In genomic region chr17:27376637-27377547, GRCh38 we compare ENCODE assay signal across 19 cellular contexts.
DNase-seq lines count a peak whose midpoint lies in the region; ATAC-seq, FAIRE-seq and TF ChIP-seq lines count a peak whose summit lies in the region.
"Had no signal": no experiment of that assay in that cellular context is flagged by ENCODE, and none has a peak within 500 bp of the region (broad histone marks: within the 10 kb centered on the region; RNA-seq: fewer than 3 reads in every experiment).

No MANE protein-coding gene starts in this region.

- intact Hi-C loops in Panc1 (cut with micrococcal nuclease; ENCODE audit: unreplicated experiment): no loop called here
- intact Hi-C loops in sciatic nerve (cut with DNase I): no loop called here
- intact Hi-C loops in activated CD4-positive, alpha-beta T cell treated with anti-CD3 and anti-CD28 coated beads for 36 hours (cut with DNase I, micrococcal nuclease): no loop called here

- no peak overlapping the region for H3K4me3 Mint-ChIP-seq in endodermal cell
- no peak overlapping the region for H3K4me3 Mint-ChIP-seq in activated CD4-positive, alpha-beta T cell treated with anti-CD3 and anti-CD28 coated beads for 36 hours
- H3K4me3 Mint-ChIP-seq: central memory CD8-positive, alpha-beta T cell; naive B cell had no signal

- POLR2A ChIA-PET in Panc1 (lab: Charles Lee): no interaction called here
- POLR2A ChIA-PET in activated CD4-positive, alpha-beta T cell treated with anti-CD3 and anti-CD28 coated beads for 36 hours (lab: Charles Lee): no interaction called here

- no peak for TF ChIP-seq POLR2A in H54 (IDR thresholded peaks at IDR 0.05; ENCODE audit: low read depth, low read length)

- no peak overlapping the region for H3K9ac ChIP-seq in endodermal cell (ENCODE audit: extremely low read depth, low read length, poor library complexity, severe bottlenecking)

- ATAC-seq in Panc1 (no peak), sciatic nerve (no peak)
- ATAC-seq in activated CD4-positive, alpha-beta T cell treated with anti-CD3 and anti-CD28 coated beads for 36 hours: no peak
- ATAC-seq: left cardiac atrium had no signal

- BruUV-seq in Panc1 (replicated peaks; lab: Mats Ljungman, UMichigan): no TSS peak

- CTCF ChIA-PET in Panc1 (lab: Charles Lee): no interaction called here
- CTCF ChIA-PET in activated CD4-positive, alpha-beta T cell treated with anti-CD3 and anti-CD28 coated beads for 36 hours (lab: Charles Lee): interaction anchor here (0.5 to 1.7 kb wide), 8 partner anchors 12 to 275 kb away, joined by 3 to 5 read pairs (median 4); no protein-coding TSS in a partner anchor

- H3K9me3 Mint-ChIP-seq in endodermal cell: peaks cover 42% of the 10 kb centered on the region
- peaks cover 11% of the 10 kb centered on the region for H3K9me3 Mint-ChIP-seq in activated CD4-positive, alpha-beta T cell treated with anti-CD3 and anti-CD28 coated beads for 36 hours (ENCODE audit: low read depth)
- H3K9me3 Mint-ChIP-seq: central memory CD8-positive, alpha-beta T cell had no signal

- H3K27me3 ChIP-seq in Panc1 (ENCODE audit: control insufficient read depth, insufficient read depth, low read length) (no peaks in the 10 kb centered on the region), endodermal cell (ENCODE audit: control insufficient read depth, insufficient read depth, low read length, poor library complexity, severe bottlenecking) (no peaks in the 10 kb centered on the region)

- 90 to 98% methylated on average over 5 of the region's 5 CpGs for WGBS in endodermal cell (ENCODE audit: insufficient coverage in 1 of 2, insufficient read length in 1 of 2), 2 experiments

- H3K4me1 ChIP-seq in Panc1 (ENCODE audit: control insufficient read depth, insufficient read depth, low read length): peaks cover 16% of the 10 kb centered on the region
- H3K4me1 ChIP-seq in endodermal cell (ENCODE audit: control insufficient read depth, insufficient read depth, low read length): no peaks in the 10 kb centered on the region

- H3K4me3 ChIP-seq in Panc1 (ENCODE audit: low read depth in 2 of 2, low read length in 2 of 2) (no peak overlapping the region), endodermal cell (ENCODE audit: low read length) (no peak overlapping the region)
- H3K4me3 ChIP-seq: thoracic aorta had no signal

- H3K36me3 ChIP-seq in Panc1 (ENCODE audit: control insufficient read depth, insufficient read depth, low read length): no peaks in the 10 kb centered on the region
- no peaks in the 10 kb centered on the region for H3K36me3 ChIP-seq in endodermal cell (ENCODE audit: control insufficient read depth, insufficient read depth, low read length)
- H3K36me3 ChIP-seq: thoracic aorta had no signal

- peaks cover 5% of the 10 kb centered on the region for H3K27me3 Mint-ChIP-seq in endodermal cell (ENCODE audit: insufficient read depth)
- peaks cover 26% of the 10 kb centered on the region for H3K27me3 Mint-ChIP-seq in activated CD4-positive, alpha-beta T cell treated with anti-CD3 and anti-CD28 coated beads for 36 hours

- DNase-seq in H54 (ENCODE audit: insufficient read length, low spot score) (no peak), Panc1 (ENCODE audit: low read depth, low spot score) (peak; percentile 65), endodermal cell (peak; percentile 7), sciatic nerve (ENCODE audit: low spot score) (peak; percentile 8), SIG-M5 treated with dmso at 0.1 percent for 504 hours (lab: John Stamatoyannopoulos, UW; ENCODE audit: unreplicated experiment) (no peak), NCI-H2107 (lab: John Stamatoyannopoulos, UW) (no peak), middle frontal gyrus (ENCODE audit: extremely low spot score, low spot score) (no peak)
- DNase-seq in activated CD4-positive, alpha-beta T cell treated with anti-CD3 and anti-CD28 coated beads for 36 hours: no peak
- DNase-seq: activated CD4-positive, CD25-positive, alpha-beta regulatory T cell; activated CD8-positive, alpha-beta memory T cell treated with anti-CD3 and anti-CD28 coated beads, Interleukin-2, amount 50 U/mL, for 4 hours; activated naive CD4-positive, alpha-beta T cell treated with anti-CD3 and anti-CD28 coated beads, Interleukin-2, amount 50 U/mL, for 16 hours; hippocampal formation; left cardiac atrium; naive B cell; NCI-H1048; NCI-H345; stimulated activated CD8-positive, alpha-beta memory T cell treated with anti-CD3 and anti-CD28 coated beads, Interleukin-4, amount 100 ng/mL, for 48 hours had no signal

- TF ChIP-seq CTCF in Panc1 (IDR thresholded peaks at IDR 0.05): no peak
- no peak for TF ChIP-seq CTCF in endodermal cell (conservative IDR thresholded peaks at IDR 0.05)

- H3K9me3 ChIP-seq in Panc1 (ENCODE audit: control insufficient read depth, insufficient read depth, low read depth, low read length): no peaks in the 10 kb centered on the region
- peaks cover 10% of the 10 kb centered on the region for H3K9me3 ChIP-seq in endodermal cell (ENCODE audit: control insufficient read depth, low read length)
- H3K9me3 ChIP-seq: thoracic aorta had no signal

- H3K27ac ChIP-seq in Panc1 (ENCODE audit: low read length): no peak overlapping the region
- no peak overlapping the region for H3K27ac ChIP-seq in endodermal cell (ENCODE audit: low read depth, low read length)
- H3K27ac ChIP-seq: thoracic aorta had no signal

- FAIRE-seq in H54 (lab: Jason Lieb, UNC): peak; percentile 33

- no peaks in the 10 kb centered on the region for H3K4me1 Mint-ChIP-seq in endodermal cell
- H3K4me1 Mint-ChIP-seq in activated CD4-positive, alpha-beta T cell treated with anti-CD3 and anti-CD28 coated beads for 36 hours: peaks cover 2% of the 10 kb centered on the region
- H3K4me1 Mint-ChIP-seq: central memory CD8-positive, alpha-beta T cell had no signal

- no peak overlapping the region for H3K27ac Mint-ChIP-seq in endodermal cell
- no peak overlapping the region for H3K27ac Mint-ChIP-seq in activated CD4-positive, alpha-beta T cell treated with anti-CD3 and anti-CD28 coated beads for 36 hours
- H3K27ac Mint-ChIP-seq: naive B cell had no signal

- H3K36me3 Mint-ChIP-seq in endodermal cell (ENCODE audit: low read depth): no peaks in the 10 kb centered on the region
- H3K36me3 Mint-ChIP-seq in activated CD4-positive, alpha-beta T cell treated with anti-CD3 and anti-CD28 coated beads for 36 hours (ENCODE audit: low read depth): peaks cover 2% of the 10 kb centered on the region

- in situ Hi-C loops in Panc1 (cut with HindIII; ENCODE audit: low pct_unique_long_range_greater_than_20kb, low sequenced_read_pairs): no loop called here

Comparison
In these comparisons a context has a peak if more than half of its experiments do, and no peak if none do; other contexts are left out.
1. DNase-seq: peak in Panc1 (single experiment), endodermal cell (single experiment) and sciatic nerve (single experiment); none in H54 (single experiment), SIG-M5 treated with dmso at 0.1 percent for 504 hours (single experiment), NCI-H2107 (single experiment), middle frontal gyrus (single experiment) and activated CD4-positive, alpha-beta T cell treated with anti-CD3 and anti-CD28 coated beads for 36 hours (single experiment).